In genomic region chr16:4616047-4616811, GRCh38 we compare ENCODE assay signal across 8 cellular contexts. TPM values are rescaled to one million over a fixed set of nuclear protein-coding genes. Genes with fewer than 3 reads are reported as not detected.
DNase-seq lines count a peak whose midpoint lies in the region; ATAC-seq, FAIRE-seq and TF ChIP-seq lines count a peak whose summit lies in the region.

No MANE protein-coding gene starts in this region.

- ATAC-seq in HG02870 (IDR thresholded peaks at IDR 0.05; ENCODE audit: unreplicated experiment) (peak; percentile 79), left ventricle myocardium superior (peak; percentile 88)

- peak; percentile 97 for DNase-seq in GM13976 (ENCODE audit: low spot score)
- peak; percentile 100 for DNase-seq in NCI-H146 (lab: John Stamatoyannopoulos, UW)
- DNase-seq in T-helper 1 cell: peak; percentile 97 to 100 (median 98)
- peak; percentile 85 to 100 (median 99) for DNase-seq in amygdala (lab: John Stamatoyannopoulos, UW)
- DNase-seq in left ventricle myocardium superior: peak; percentile 99
- DNase-seq in prostate gland (ENCODE audit: low spot score): peak; percentile 100
- DNase-seq in urothelium cell line (ENCODE audit: low spot score): peak; percentile 99

- in situ Hi-C loops in GM13976 (cut with MboI; ENCODE audit: low sequenced_read_pairs, unreplicated experiment): no loop called here

- no peaks in the 10 kb centered on the region for H3K9me3 ChIP-seq in prostate gland

- no peaks in the 10 kb centered on the region for H3K36me3 ChIP-seq in prostate gland

- peak; percentile 87 for TF ChIP-seq POLR2A in prostate gland (IDR thresholded peaks at IDR 0.05)

- peaks cover 24% of the 10 kb centered on the region for H3K4me1 ChIP-seq in prostate gland (replicated peaks)

- no peaks in the 10 kb centered on the region for H3K27me3 ChIP-seq in prostate gland (replicated peaks; ENCODE audit: insufficient read depth)

- under 1% methylated on average over 37 of the region's 57 CpGs for WGBS in prostate gland

- peak overlapping the region; percentile 100 for H3K27ac ChIP-seq in prostate gland

- peak overlapping the region; percentile 56 to 59 for H3K4me3 ChIP-seq in prostate gland

- peak; percentile 52 for FAIRE-seq in urothelium cell line (lab: Jason Lieb, UNC)

- intact Hi-C loops in left ventricle myocardium superior (cut with micrococcal nuclease) (no loop called here), prostate gland (cut with DNase I) (loop anchor here (5.0 to 10.0 kb wide), 2 partner anchors 119 to 341 kb away; partner anchors contain the start of genes ANKS3, DNAAF8 and SEC14L5)

- TF ChIP-seq CTCF in GM13976 (IDR thresholded peaks at IDR 0.05; ENCODE audit: borderline replicate concordance, control extremely low read depth, extremely low read depth, insufficient read depth, missing control alignments): peak; percentile 66
- TF ChIP-seq CTCF in prostate gland (IDR thresholded peaks at IDR 0.05): peak in 3 of 4 experiments; percentile 32 to 44 (median 41)

RNA-seq across cellular contexts. Expression of gene UBALD1, which starts 1.5 kb away (rescaled TPM):
- total RNA-seq in left ventricle myocardium superior: 32.4 TPM
- total RNA-seq in prostate gland: 10 to 100 TPM; 14.5 to 22.1 TPM

RNA-seq across cellular contexts. Expression of gene MGRN1, which starts 8.4 kb away (rescaled TPM):
- total RNA-seq in left ventricle myocardium superior (31.6 TPM), prostate gland (100 to 1,000 TPM in 1 of 2 donors, 10 to 100 TPM in 1; 59.6 to 101 TPM)

Comparison
In these comparisons a context has a peak if more than half of its experiments do, and no peak if none do; other contexts are left out.
1. Peak in every context shown above with its lines: DNase-seq, ATAC-seq, H3K4me3 ChIP-seq and H3K27ac ChIP-seq.